Comparison of ENCODE assay signal across 9 cellular contexts in genomic region chr19:36833430-36833829, GRCh38.
"Had no signal": no experiment of that assay in that cellular context is flagged by ENCODE, and none has a peak within 500 bp of the region (broad histone marks: within the 10 kb centered on the region; RNA-seq: fewer than 3 reads in every experiment).

No MANE protein-coding gene starts in this region.

- ATAC-seq: HCT116 had no signal

- H3K36me3 ChIP-seq: HAP-1 had no signal

- H3K27ac Mint-ChIP-seq: IgD-negative memory B cell had no signal

- H3K4me3 Mint-ChIP-seq: IgD-negative memory B cell had no signal

- H3K4me2 ChIP-seq: KMS-11 had no signal

- H3K27me3 Mint-ChIP-seq: IgD-negative memory B cell had no signal

- H3K27ac ChIP-seq: GM23248, KMS-11 had no signal

- DNase-seq: GM23248, GOT3, H7, KBM-7 had no signal

- H3K4me1 ChIP-seq: HAP-1 had no signal

- FAIRE-seq: HTR-8/SVneo had no signal

- H3K4me3 ChIP-seq: GM23248, HAP-1 had no signal
